8 cellular contexts compared by ENCODE assay signal in the genomic region with DNA sequence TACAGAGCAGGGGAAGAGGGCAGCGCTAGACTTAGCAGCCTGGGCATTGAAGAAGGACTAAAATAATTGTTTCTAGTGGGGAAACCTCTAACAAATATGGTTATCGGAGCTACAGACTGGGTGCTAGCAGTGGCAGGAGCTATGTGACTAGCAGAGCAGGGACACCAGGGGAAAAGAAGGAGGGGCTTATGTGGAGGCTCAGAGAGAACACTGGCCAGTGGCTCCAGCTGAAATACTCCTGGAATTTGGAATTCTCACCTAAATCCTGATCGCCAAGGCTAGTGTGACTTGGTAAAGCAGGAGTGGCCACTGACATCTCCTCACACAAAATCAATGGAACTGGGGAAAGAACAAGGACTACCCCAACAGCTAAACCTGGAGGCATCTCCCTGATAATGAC. TPM values are rescaled to one million over a fixed set of nuclear protein-coding genes. Genes with fewer than 3 reads are reported as not detected.
DNase-seq lines count a peak whose midpoint lies in the region; ATAC-seq, FAIRE-seq and TF ChIP-seq lines count a peak whose summit lies in the region.

No MANE protein-coding gene starts in this region.

- H3K9me3 ChIP-seq in A549 (no peaks in the 10 kb centered on the region), HUES64 (ENCODE audit: insufficient read depth, low read depth, low read length) (no peaks in the 10 kb centered on the region), GM12878 (replicated peaks; ENCODE audit: control insufficient read depth, insufficient read depth, low read length) (no peaks in the 10 kb centered on the region)

- TF ChIP-seq EP300 in A549 (IDR thresholded peaks at IDR 0.05) = no peak
- no peak for TF ChIP-seq EP300 in GM12878 (IDR thresholded peaks at IDR 0.05; ENCODE audit: borderline replicate concordance in 1 of 2, control insufficient read depth in 1 of 2, low read depth in 2 of 2, low read length in 2 of 2)

- H3K27ac Mint-ChIP-seq in memory B cell = peak overlapping the region; percentile 49

- BruUV-seq in GM12878 (replicated peaks; lab: Mats Ljungman, UMichigan) = no TSS peak

- H3K4me2 ChIP-seq in A549 (peak overlapping the region; percentile 74), GM12878 (ENCODE audit: control insufficient read depth, insufficient read depth) (peak overlapping the region; percentile 87)

- H3K9ac ChIP-seq in HUES64 (ENCODE audit: low read depth, low read length) (no peak overlapping the region), GM12878 (ENCODE audit: control insufficient read depth, insufficient read depth, low read length) (peak overlapping the region; percentile 79; the same call in 1 of the 2 replicates)

- H3K27me3 ChIP-seq in HUES64 (ENCODE audit: insufficient read depth, low read length) (no peaks in the 10 kb centered on the region), GM12878 (replicated peaks in 1 of 2; ENCODE audit: control insufficient read depth in 2 of 2, insufficient read depth in 2 of 2, low read length in 1 of 2) (no peaks in the 10 kb centered on the region)

- H3K27ac ChIP-seq in A549 = peak overlapping the region; percentile 26 to 58; a peak in 5 of 6 replicates
- no peak overlapping the region for H3K27ac ChIP-seq in HUES64 (ENCODE audit: low read depth, low read length)
- H3K27ac ChIP-seq in GM12878 (ENCODE audit: control insufficient read depth, insufficient read depth) = no peak overlapping the region

- peak overlapping the region; percentile 95; the same call in 2 of the 3 replicates for H3K4me3 ChIP-seq in A549
- H3K4me3 ChIP-seq in HUES64 (ENCODE audit: low read length) = peak overlapping the region; percentile 96; the same call in 1 of the 2 replicates
- peak overlapping the region; percentile 85 for H3K4me3 ChIP-seq in GM12878

- FAIRE-seq in A549 (lab: Jason Lieb, UNC) (no peak), GM12878 (lab: Jason Lieb, UNC) (no peak)

- no peaks in the 10 kb centered on the region for H3K36me3 ChIP-seq in HUES64 (ENCODE audit: insufficient read depth, low read length)
- H3K36me3 ChIP-seq in GM12878 (ENCODE audit: control insufficient read depth in 2 of 2, insufficient read depth in 2 of 2, low read length in 1 of 2) = peaks cover 0 to 1% of the 10 kb centered on the region in 2 experiments; a peak in 1 of 4 replicates

- no peaks in the 10 kb centered on the region for H4K20me1 ChIP-seq in GM12878 (ENCODE audit: control insufficient read depth, insufficient read depth)

- H3K4me1 ChIP-seq in A549 (peaks cover 22% of the 10 kb centered on the region), HUES64 (ENCODE audit: insufficient read depth, low read length) (peaks cover 23% of the 10 kb centered on the region), GM12878 (ENCODE audit: control insufficient read depth, insufficient read depth, low read length) (peaks cover 4% of the 10 kb centered on the region)

- in situ Hi-C loops in GM12878 (cut with MboI) = no loop called here

- SMC1A ChIA-PET in GM12878 (lab: Charles Lee; ENCODE audit: uncharacterized antibody, unreplicated experiment) = interaction anchor here (0.9 to 1.6 kb wide), 6 partner anchors 11 to 554 kb away, joined by 3 to 5 read pairs (median 3); no protein-coding TSS in a partner anchor

- no peaks in the 10 kb centered on the region for H3K27me3 Mint-ChIP-seq in memory B cell

- no peak for TF ChIP-seq CTCF in A549 (IDR thresholded peaks at IDR 0.05)
- TF ChIP-seq CTCF in GM12878 (IDR thresholded peaks at IDR 0.05 in 2 of 3, conservative IDR thresholded peaks at IDR 0.05 in 1 of 3; ENCODE audit: control insufficient read depth in 2 of 3, extremely low read depth in 1 of 3, insufficient read depth in 1 of 3, low read depth in 3 of 3, low read length in 3 of 3) = no peak

- H3K36me3 Mint-ChIP-seq in memory B cell = peaks cover 3% of the 10 kb centered on the region

- TF ChIP-seq POLR2A in A549 (IDR thresholded peaks at IDR 0.05; ENCODE audit: low read length) (no peak), GM12878 (IDR thresholded peaks at IDR 0.05; ENCODE audit: low read depth, low read length) (no peak)

- H2AFZ ChIP-seq in GM12878 (ENCODE audit: control insufficient read depth, low read depth, low read length) = no peak overlapping the region

- TF ChIP-seq RAD21 in A549 (conservative IDR thresholded peaks at IDR 0.05 in 1 of 2, IDR thresholded peaks at IDR 0.05 in 1 of 2) (no peak), GM12878 (IDR thresholded peaks at IDR 0.05; ENCODE audit: insufficient read depth, low read depth, low read length) (no peak)

- WGBS in A549 (ENCODE audit: missing lambda C conversion rate) = 47% methylated on average over 3 of the region's 3 CpGs
- WGBS in HUES64 = 55% methylated on average over 3 of the region's 3 CpGs
- WGBS in GM12878 (ENCODE audit: insufficient coverage, insufficient replicate concordance, low lambda C conversion rate, missing lambda C conversion rate) = 98% methylated on average over 3 of the region's 3 CpGs

- RAD21 ChIA-PET in GM12878 (lab: Charles Lee; ENCODE audit: unreplicated experiment) = interaction anchor here (1.0 to 1.6 kb wide), 3 partner anchors 12 to 41 kb away, joined by 3 to 4 read pairs (median 4); no protein-coding TSS in a partner anchor

- H3K9me3 Mint-ChIP-seq in memory B cell = no peaks in the 10 kb centered on the region

- DNase-seq in A549 (ENCODE audit: low read depth in 1 of 2, low spot score in 1 of 2) (no peak), GM12878 (ENCODE audit: low read depth, low spot score) (no peak), memory B cell (ENCODE audit: low spot score in 2 of 2) (no peak), NCI-H1417 treated with DMSO at 0.1 percent for 48 hours (lab: John Stamatoyannopoulos, UW) (no peak), activated gamma-delta T cell (lab: John Stamatoyannopoulos, UW) (no peak)
- DNase-seq in stimulated activated naive CD4-positive, alpha-beta T cell treated with Interleukin-2 at 50 U/mL for 16 hours (lab: John Stamatoyannopoulos, UW) = no peak

- ATAC-seq in A549 = peak in 1 of 2 experiments; percentile 45; a peak in 3 of 6 replicates
- ATAC-seq in GM12878 = 0 out of 3 replicates have a peak, but pooled peaks have one; percentile 7
- ATAC-seq in memory B cell (ENCODE audit: low read depth) = no peak
- no peak for ATAC-seq in GM18858 (IDR thresholded peaks at IDR 0.05; ENCODE audit: unreplicated experiment)

- CTCF ChIA-PET in A549 (lab: Yijun Ruan, JAX) = interaction anchor here (0.5 to 2.9 kb wide), 5 partner anchors 10 to 197 kb away, joined by 3 to 10 read pairs (median 3); no protein-coding TSS in a partner anchor
- CTCF ChIA-PET in GM12878 (lab: Yijun Ruan, JAX) = interaction anchor here (0.6 to 2.2 kb wide), 7 partner anchors 11 to 570 kb away, joined by 3 to 15 read pairs (median 3); no protein-coding TSS in a partner anchor

- POLR2A ChIA-PET in A549 (lab: Yijun Ruan, JAX) = interaction anchor here (1.0 kb wide), 1 partner anchor 27 kb away, joined by 3 read pairs; no protein-coding TSS in a partner anchor
- POLR2A ChIA-PET in GM12878 (lab: Charles Lee) = interaction anchor here (1.6 kb wide), 1 partner anchor 16 kb away, joined by 4 read pairs; no protein-coding TSS in a partner anchor

- peaks cover 28% of the 10 kb centered on the region for H3K4me1 Mint-ChIP-seq in memory B cell

- intact Hi-C loops in GM12878 (cut with micrococcal nuclease; ENCODE audit: unreplicated experiment) = loop anchor here (10.0 kb wide), 1 partner anchor 1391 kb away; a partner anchor contains a TSS

- H3K79me2 ChIP-seq in GM12878 (ENCODE audit: control insufficient read depth, insufficient read depth, low read length) = peaks cover 39% of the 10 kb centered on the region

- H3K4me3 Mint-ChIP-seq in memory B cell = no peak overlapping the region

TF ChIP-seq in GM12878, 131 proteins besides CTCF, POLR2A, EP300 and RAD21 (continues in another document):
- no peak for TF ChIP-seq TARDBP (IDR thresholded peaks at IDR 0.05; ENCODE audit: borderline replicate concordance)

RNA-seq across cellular contexts. Expression of a gene that starts 2.0 kb away (rescaled TPM):
- polyA plus RNA-seq in A549 (2011; rRNA removed) (17.1 and 20.2 TPM in 2 replicates), A549 (2017; fragmentation: RNase III; extraction: RNeasy Plus Mini Kit Qiagen cat#74134 plus additional on column Dnase treatment) (11.0 to 13.7 TPM (median 11.5 TPM) in 3 replicates), GM12878 (2011; rRNA removed) (23.3 and 32.6 TPM in 2 replicates), GM12878 (2014; fragmentation: Illumina TruSeq; extraction: Trizol) (12.8 and 13.2 TPM in 2 replicates), GM12878 (2014; fragmentation: Nextera tagmentation; extraction: Ambion mirVana) (1 to 10 TPM; 1.2 to 2.3 TPM), GM12878 (2014; rRNA removed) (7.0 and 9.1 TPM in 2 replicates), GM12878 (2016; fragmentation: Nextera tagmentation; extraction: Ambion mirVana) (1 to 10 TPM in 1 of 2 experiments, under 1 TPM in 1; 0.91 to 7.4 TPM)
- polyA plus RNA-seq in A549 (2012; cell fraction: cytosol; rRNA removed) = 3.6 and 4.8 TPM in 2 replicates
- 4.5 and 5.9 TPM in 2 replicates for polyA plus RNA-seq in A549 (2012; cell fraction: nucleus; rRNA removed)
- 12.4 and 18.0 TPM in 2 replicates for polyA minus RNA-seq in A549 (2011; rRNA and poly(A)+ RNA removed)
- 7.1 TPM for polyA plus RNA-seq in HUES64 (2013, experiment 1 of 2)
- polyA plus RNA-seq in HUES64 (2013, experiment 2 of 2) = 8.9 TPM
- total RNA-seq in GM12878 (2013; cell fraction: nucleolus; rRNA removed) = 77.1 and 97.6 TPM in 2 replicates
- total RNA-seq in GM12878 (2014; rRNA removed) (11.7 and 14.8 TPM in 2 replicates), GM12878 (2014; rRNA removed; fragmentation: Illumina TruSeq; extraction: Trizol) (13.8 and 16.0 TPM in 2 replicates), GM12878 (2021) (15.7 and 16.0 TPM in 2 replicates)
- 4.3 TPM for polyA plus RNA-seq in GM12878 (2011; ENCODE audit: low read depth)
- polyA plus RNA-seq in GM12878 (2011; cell fraction: cytosol; rRNA removed) = 8.9 and 12.3 TPM in 2 replicates
- polyA plus RNA-seq in GM12878 (2011; cell fraction: nucleus; rRNA removed) = 21.9 and 27.9 TPM in 2 replicates
- 8.6 and 9.0 TPM in 2 replicates for polyA plus RNA-seq in GM12878 (2012)
- 26.3 and 40.0 TPM in 2 replicates for polyA minus RNA-seq in GM12878 (2011; rRNA and poly(A)+ RNA removed)
- polyA minus RNA-seq in GM12878 (2011; cell fraction: cytosol; rRNA and poly(A)+ RNA removed) = 4.2 and 6.3 TPM in 2 replicates
- 28.5 and 41.0 TPM in 2 replicates for polyA minus RNA-seq in GM12878 (2011; cell fraction: nucleus; rRNA and poly(A)+ RNA removed)

Comparison
In these comparisons a context has a peak if more than half of its experiments do, and no peak if none do; other contexts are left out.
1. H3K27ac ChIP-seq: peak in A549 (2 of 2); none in HUES64 (single experiment) and GM12878 (single experiment).
2. Peak in every context shown above with its lines, with median percentiles within 50 percentile points of each other: H3K4me3 ChIP-seq.